In the genomic region with DNA sequence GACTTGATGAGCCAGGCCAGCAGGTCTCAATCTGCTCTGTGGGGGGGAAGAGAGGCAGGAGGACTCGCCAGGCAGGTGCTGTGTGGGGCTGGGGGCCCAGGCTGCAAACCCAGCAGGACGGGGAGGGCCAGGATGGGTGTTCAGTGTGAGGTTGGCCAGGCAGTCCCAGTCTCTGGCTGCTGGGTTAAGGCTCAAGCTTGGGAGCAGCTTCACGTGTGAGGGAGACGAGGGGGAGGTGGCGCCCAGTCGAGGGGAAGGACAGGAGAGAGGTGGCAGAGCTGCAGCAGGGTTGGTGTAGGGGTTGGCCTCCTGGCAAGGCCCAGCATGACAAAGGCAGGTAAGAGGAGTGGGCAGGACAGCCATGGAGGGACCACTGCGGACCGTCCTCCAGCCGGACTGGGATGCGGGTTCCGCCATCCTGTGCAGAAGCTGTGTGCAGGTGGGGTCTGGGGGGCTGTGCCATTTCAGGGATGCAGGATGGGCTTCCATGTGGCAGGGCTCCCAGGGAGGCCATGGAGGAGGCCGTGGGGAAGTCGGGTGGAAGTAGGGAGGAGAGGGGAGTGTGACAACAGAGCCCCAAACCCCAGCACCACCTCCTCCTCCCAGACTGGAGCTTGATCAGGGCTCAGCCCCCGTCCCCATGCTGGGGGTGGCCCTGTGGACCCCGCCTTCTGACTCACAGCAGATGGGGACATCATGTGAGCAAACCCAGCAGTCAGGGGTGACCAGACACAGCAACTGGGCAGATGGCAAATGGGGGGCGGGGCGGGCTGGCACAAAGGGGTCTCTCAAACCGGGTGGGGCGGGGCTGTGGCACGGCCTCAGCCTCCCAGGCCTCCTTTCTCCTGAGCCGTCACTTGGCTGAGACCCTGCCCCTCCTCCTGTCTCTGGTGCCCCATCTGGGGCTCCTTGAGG, we compare ENCODE assay signal across 17 cellular contexts. TPM values are rescaled to one million over a fixed set of nuclear protein-coding genes. Genes with fewer than 3 reads are reported as not detected.
DNase-seq lines count a peak whose midpoint lies in the region; ATAC-seq and TF ChIP-seq lines count a peak whose summit lies in the region.
"Had no signal": no experiment of that assay in that cellular context is flagged by ENCODE, and none has a peak within 500 bp of the region (broad histone marks: within the 10 kb centered on the region; RNA-seq: fewer than 3 reads in every experiment).

No MANE protein-coding gene starts in this region.

- H3K9me3 ChIP-seq in gastroesophageal sphincter, result no peaks in the 10 kb centered on the region
- H3K9me3 ChIP-seq in parathyroid adenoma (ENCODE audit: control insufficient read depth, low read length), result no peaks in the 10 kb centered on the region
- H3K9me3 ChIP-seq: BE2C had no signal

- no peaks in the 10 kb centered on the region for H3K9me3 Mint-ChIP-seq in osteocyte (ENCODE audit: unreplicated experiment)
- H3K9me3 Mint-ChIP-seq: T-helper 2 cell treated with Interferon-gamma antibody and Interleukin-4, amounts not matched to agents 5 μg/mL and 100 μg/mL, for 36 hours had no signal

- H3K27me3 ChIP-seq in gastroesophageal sphincter (peaks cover 75% of the 10 kb centered on the region), parathyroid adenoma (ENCODE audit: control insufficient read depth, insufficient read depth, low read length) (no peaks in the 10 kb centered on the region)
- H3K27me3 ChIP-seq: BE2C had no signal

- no peak for ATAC-seq in gastroesophageal sphincter
- ATAC-seq: GM12878 had no signal

- H3K4me2 ChIP-seq in parathyroid adenoma (ENCODE audit: low read length), result peak overlapping the region; percentile 22

- H3K9ac ChIP-seq in parathyroid adenoma, result no peak overlapping the region
- H3K9ac ChIP-seq: GM23248 had no signal

- H3K4me3 ChIP-seq in gastroesophageal sphincter (peak overlapping the region in 1 of 2 donors; percentile 44), parathyroid adenoma (ENCODE audit: low read depth, low read length) (no peak overlapping the region)
- H3K4me3 ChIP-seq: GM12878, GM23248 had no signal

- no peak for TF ChIP-seq CTCF in gastroesophageal sphincter (IDR thresholded peaks at IDR 0.05)
- no peak for TF ChIP-seq CTCF in parathyroid adenoma (IDR thresholded peaks at IDR 0.05)
- TF ChIP-seq CTCF in osteocyte (IDR thresholded peaks at IDR 0.05), result no peak

- no peaks in the 10 kb centered on the region for H3K27me3 Mint-ChIP-seq in osteocyte (ENCODE audit: unreplicated experiment)

- no peak overlapping the region for H3K27ac Mint-ChIP-seq in osteocyte (ENCODE audit: unreplicated experiment)
- H3K27ac Mint-ChIP-seq: T-helper 2 cell treated with Interferon-gamma antibody and Interleukin-4, amounts not matched to agents 5 μg/mL and 100 μg/mL, for 36 hours had no signal

- DNase-seq in A172 (ENCODE audit: low spot score) (peak; percentile 44), NCI-H1694 (lab: John Stamatoyannopoulos, UW) (peak; percentile 40), osteocyte (ENCODE audit: extremely low spot score, unreplicated experiment) (no peak), NOMO-1 treated with dmso at 0.1 percent for 144 hours (lab: John Stamatoyannopoulos, UW; ENCODE audit: unreplicated experiment) (no peak)
- DNase-seq in activated CD8-positive, alpha-beta memory T cell treated with anti-CD3 and anti-CD28 coated beads for 24 hours, result no peak
- DNase-seq in effector CD8-positive, alpha-beta T cell (lab: John Stamatoyannopoulos, UW), result no peak
- DNase-seq: activated CD4-positive, alpha-beta T cell treated with anti-CD3 and anti-CD28 coated beads, Interleukin-2, amount 50 U/mL, for 4 hours; activated gamma-delta T cell; BE2C; central memory CD4-positive, alpha-beta T cell; GM23248 had no signal

- H2AFZ ChIP-seq in parathyroid adenoma, result no peak overlapping the region
- H2AFZ ChIP-seq: GM23248 had no signal

- H3K4me1 ChIP-seq in gastroesophageal sphincter (peaks cover 0 to 48% (median 11%) of the 10 kb centered on the region in 3 donors), parathyroid adenoma (peaks cover 40% of the 10 kb centered on the region)

- H3K36me3 ChIP-seq in gastroesophageal sphincter (no peaks in the 10 kb centered on the region), parathyroid adenoma (ENCODE audit: control insufficient read depth, insufficient read depth, low read length) (no peaks in the 10 kb centered on the region)
- H3K36me3 ChIP-seq: BE2C had no signal

- 65 to 75% methylated on average over 5 to 12 of the region's 21 CpGs for WGBS in gastroesophageal sphincter (ENCODE audit: low coverage in 1 of 2), 2 donors

- H3K79me2 ChIP-seq in parathyroid adenoma, result peaks cover 69% of the 10 kb centered on the region

- TF ChIP-seq POLR2A in gastroesophageal sphincter (IDR thresholded peaks at IDR 0.05), result no peak

- H3K4me1 Mint-ChIP-seq in osteocyte (ENCODE audit: unreplicated experiment), result peaks cover 40% of the 10 kb centered on the region

- TF ChIP-seq EP300 in gastroesophageal sphincter (IDR thresholded peaks at IDR 0.05), result no peak

- H3K36me3 Mint-ChIP-seq in osteocyte (ENCODE audit: unreplicated experiment), result no peaks in the 10 kb centered on the region

- H3K27ac ChIP-seq in gastroesophageal sphincter, result peak overlapping the region in 3 of 4 donors; percentile 4 to 62 (median 54)
- peak overlapping the region; percentile 60 for H3K27ac ChIP-seq in parathyroid adenoma
- H3K27ac ChIP-seq: GM23248 had no signal

- no peak overlapping the region for H3K4me3 Mint-ChIP-seq in osteocyte (ENCODE audit: unreplicated experiment)
- H3K4me3 Mint-ChIP-seq: T-helper 2 cell treated with Interferon-gamma antibody and Interleukin-4, amounts not matched to agents 5 μg/mL and 100 μg/mL, for 36 hours had no signal

RNA-seq across cellular contexts. Expression of a gene that starts 2.8 kb away (rescaled TPM):
- 26.9 and 32.6 TPM in 2 replicates for total RNA-seq in A172 (2014; rRNA removed; shearing (Covaris generic))
- total RNA-seq in gastroesophageal sphincter (10 to 100 TPM in 2 of 4 donors, 1 to 10 TPM in 2; 7.0 to 20.1 (median 12.6) TPM), osteocyte (4.6 and 4.8 TPM in 2 replicates)

RNA-seq across cellular contexts. Expression of a gene that starts 36.9 kb away (rescaled TPM):
- total RNA-seq in A172 (2014; rRNA removed; shearing (Covaris generic)), result not detected in 2 replicates
- total RNA-seq in gastroesophageal sphincter (1 to 10 TPM in 3 of 4 donors, under 1 TPM in 1; 0.31 to 7.4 (median 2.2) TPM), osteocyte (not detected in 2 replicates)
- total RNA-seq: Daoy, fibroblast of lung, GM12878, GM23248 had no signal

Comparison
In these comparisons a context has a peak if more than half of its experiments do, and no peak if none do; other contexts are left out.
1. DNase-seq: peak in A172 (single experiment) and NCI-H1694 (single experiment); none in activated CD8-positive, alpha-beta memory T cell treated with anti-CD3 and anti-CD28 coated beads for 24 hours (single experiment), effector CD8-positive, alpha-beta T cell (single experiment), osteocyte (single experiment) and NOMO-1 treated with dmso at 0.1 percent for 144 hours (single experiment).